ENCODE assay signal across 8 cellular contexts in genomic region chr2:71100195-71100964, GRCh38. TPM values are rescaled to one million over a fixed set of nuclear protein-coding genes. Genes with fewer than 3 reads are reported as not detected.
DNase-seq lines count a peak whose midpoint lies in the region; ATAC-seq, FAIRE-seq and TF ChIP-seq lines count a peak whose summit lies in the region.

No MANE protein-coding gene starts in this region.

- TF ChIP-seq CTCF in 22Rv1 (IDR thresholded peaks at IDR 0.05) = peak; percentile 94
- TF ChIP-seq CTCF in GM12872 (IDR thresholded peaks at IDR 0.05; ENCODE audit: insufficient read depth, low read depth, low read length) = peak; percentile 66
- TF ChIP-seq CTCF in GM12878 (IDR thresholded peaks at IDR 0.05 in 2 of 3, conservative IDR thresholded peaks at IDR 0.05 in 1 of 3; ENCODE audit: control insufficient read depth in 2 of 3, extremely low read depth in 1 of 3, insufficient read depth in 1 of 3, low read depth in 3 of 3, low read length in 3 of 3) = peak; percentile 72 to 80 (median 78)

- ATAC-seq in GM12878 = peak; percentile 84

- H3K36me3 ChIP-seq in GM12878 (ENCODE audit: control insufficient read depth in 2 of 2, insufficient read depth in 2 of 2, low read length in 1 of 2) = no peaks in the 10 kb centered on the region

- H3K27ac Mint-ChIP-seq in immature natural killer cell = no peak overlapping the region

- TF ChIP-seq EP300 in GM12878 (IDR thresholded peaks at IDR 0.05; ENCODE audit: borderline replicate concordance in 1 of 2, control insufficient read depth in 1 of 2, low read depth in 2 of 2, low read length in 2 of 2) = no peak

- POLR2A ChIA-PET in GM12878 (lab: Charles Lee) = interaction anchor here (1.0 to 2.3 kb wide), 3 partner anchors 26 to 29 kb away, joined by 3 to 11 read pairs (median 4); partner anchors contain the start of gene MCEE

- TF ChIP-seq POLR2A in GM12878 (IDR thresholded peaks at IDR 0.05; ENCODE audit: low read depth, low read length) = no peak

- 4% methylated on average over 3 of the region's 3 CpGs for WGBS in GM12878 (ENCODE audit: insufficient coverage, insufficient replicate concordance, low lambda C conversion rate, missing lambda C conversion rate)

- no peaks in the 10 kb centered on the region; the same call in 2 of the 3 replicates for H3K9me3 ChIP-seq in GM12878 (replicated peaks; ENCODE audit: control insufficient read depth, insufficient read depth, low read length)

- BruUV-seq in GM12878 (replicated peaks; lab: Mats Ljungman, UMichigan) = no TSS peak

- intact Hi-C loops in GM12878 (cut with micrococcal nuclease; ENCODE audit: unreplicated experiment) = loop anchor here (2.0 kb wide), 1 partner anchor 52 kb away; no protein-coding TSS in a partner anchor

- RAD21 ChIA-PET in GM12878 (lab: Charles Lee; ENCODE audit: unreplicated experiment) = interaction anchor here (0.7 to 3.6 kb wide), 14 partner anchors 9 to 410 kb away, joined by 3 to 31 read pairs (median 4); partner anchors contain the start of genes MPHOSPH10 and NAGK

- SMC1A ChIA-PET in GM12878 (lab: Charles Lee; ENCODE audit: uncharacterized antibody, unreplicated experiment) = interaction anchor here (0.9 to 3.3 kb wide), 27 partner anchors 9 to 286 kb away, joined by 3 to 31 read pairs (median 4); partner anchors contain the start of genes MCEE, MPHOSPH10 and NAGK

- in situ Hi-C loops in GM12878 (cut with MboI) = no loop called here

- no peak overlapping the region for H3K4me3 ChIP-seq in GM12878

- H3K36me3 Mint-ChIP-seq in immature natural killer cell = no peaks in the 10 kb centered on the region

- no peak overlapping the region for H3K27ac ChIP-seq in 22Rv1
- no peak overlapping the region for H3K27ac ChIP-seq in GM12878 (ENCODE audit: control insufficient read depth, insufficient read depth)

- H3K4me1 Mint-ChIP-seq in immature natural killer cell = no peaks in the 10 kb centered on the region

- no peaks in the 10 kb centered on the region for H3K79me2 ChIP-seq in GM12878 (ENCODE audit: control insufficient read depth, insufficient read depth, low read length)

- TF ChIP-seq RAD21 in GM12878 (IDR thresholded peaks at IDR 0.05; ENCODE audit: insufficient read depth, low read depth, low read length) = peak; percentile 60

- peak overlapping the region; percentile 52 for H2AFZ ChIP-seq in GM12878 (ENCODE audit: control insufficient read depth, low read depth, low read length)

- peak; percentile 87 for FAIRE-seq in GM12878 (lab: Jason Lieb, UNC)

- CTCF ChIA-PET in GM12878 (lab: Yijun Ruan, JAX) = interaction anchor here (0.6 to 5.3 kb wide), 31 partner anchors 8 to 410 kb away, joined by 3 to 58 read pairs (median 6); partner anchors contain the start of genes MCEE, MPHOSPH10 and NAGK

- no peak overlapping the region for H3K4me2 ChIP-seq in GM12878 (ENCODE audit: control insufficient read depth, insufficient read depth)

- H3K4me1 ChIP-seq in GM12878 (ENCODE audit: control insufficient read depth, insufficient read depth, low read length) = no peaks in the 10 kb centered on the region

- DNase-seq in MV-4-11 (lab: John Stamatoyannopoulos, UW) (peak; percentile 38), SW480 (ENCODE audit: low spot score) (peak; percentile 69), GM12878 (ENCODE audit: low read depth, low spot score) (peak; percentile 2), immature natural killer cell (peak; percentile 13 to 35 (median 27)), NCI-H2081 treated with DMSO at 0.1 percent for 48 hours (lab: John Stamatoyannopoulos, UW) (no peak)
- DNase-seq in stimulated activated CD4-positive, alpha-beta T cell treated with anti-CD3 and anti-CD28 coated beads, Interleukin-1b, Interleukin-23, amount 100 ng/mL, for 1 hour (ENCODE audit: low read depth in 2 of 2) = peak; percentile 3 to 24

- H3K27me3 ChIP-seq in GM12878 (replicated peaks in 1 of 2; ENCODE audit: control insufficient read depth in 2 of 2, insufficient read depth in 2 of 2, low read length in 1 of 2) = no peaks in the 10 kb centered on the region

- H3K9ac ChIP-seq in GM12878 (ENCODE audit: control insufficient read depth, insufficient read depth, low read length) = no peak overlapping the region

- H3K9me3 Mint-ChIP-seq in immature natural killer cell = no peaks in the 10 kb centered on the region

- no peak overlapping the region for H3K4me3 Mint-ChIP-seq in immature natural killer cell

- no peaks in the 10 kb centered on the region for H4K20me1 ChIP-seq in GM12878 (ENCODE audit: control insufficient read depth, insufficient read depth)

- peaks cover 0 to 5% (median 3%) of the 10 kb centered on the region in 3 donors for H3K27me3 Mint-ChIP-seq in immature natural killer cell (ENCODE audit: low read depth in 3 of 3)

TF ChIP-seq in GM12878, 131 proteins besides CTCF, POLR2A, EP300 and RAD21 (continues in another document):
- TF ChIP-seq SMC3 (IDR thresholded peaks at IDR 0.05; ENCODE audit: borderline replicate concordance, low read length) (peak; percentile 57; the same call in 1 of the 2 replicates), RUNX3 (IDR thresholded peaks at IDR 0.05; ENCODE audit: low read length) (no peak), MAX (IDR thresholded peaks at IDR 0.05; ENCODE audit: low read depth, low read length) (no peak), EGR1 (IDR thresholded peaks at IDR 0.05; ENCODE audit: borderline replicate concordance in 1 of 2, low read depth in 2 of 2, low read length in 2 of 2) (no peak), RB1 (IDR thresholded peaks at IDR 0.05; ENCODE audit: borderline replicate concordance) (no peak), NRF1 (conservative IDR thresholded peaks at IDR 0.05; ENCODE audit: low read depth, low read length) (no peak)

RNA-seq across cellular contexts. Expression of gene MCEE, which starts 29.6 kb away (rescaled TPM):
- 68.9 and 73.3 TPM in 2 replicates for total RNA-seq in GM12878 (2013; cell fraction: nucleolus; rRNA removed)
- 19.3 and 23.5 TPM in 2 replicates for total RNA-seq in GM12878 (2014; rRNA removed)
- total RNA-seq in GM12878 (2014; rRNA removed; fragmentation: Illumina TruSeq; extraction: Trizol) = 17.1 and 18.0 TPM in 2 replicates
- total RNA-seq in GM12878 (2021) = 14.4 and 17.3 TPM in 2 replicates
- polyA plus RNA-seq in GM12878 (2011; ENCODE audit: low read depth) = 17.5 TPM
- 19.0 and 24.1 TPM in 2 replicates for polyA plus RNA-seq in GM12878 (2011; rRNA removed)
- polyA plus RNA-seq in GM12878 (2011; cell fraction: cytosol; rRNA removed) = 8.9 and 10.4 TPM in 2 replicates
- polyA plus RNA-seq in GM12878 (2011; cell fraction: nucleus; rRNA removed) = 21.0 and 23.7 TPM in 2 replicates
- polyA plus RNA-seq in GM12878 (2012) = 21.0 and 21.5 TPM in 2 replicates
- 19.3 and 23.2 TPM in 2 replicates for polyA plus RNA-seq in GM12878 (2014; fragmentation: Illumina TruSeq; extraction: Trizol)
- 10 to 100 TPM; 43.6 to 63.4 TPM for polyA plus RNA-seq in GM12878 (2014; fragmentation: Nextera tagmentation; extraction: Ambion mirVana)
- 21.3 and 22.4 TPM in 2 replicates for polyA plus RNA-seq in GM12878 (2014; rRNA removed)
- polyA plus RNA-seq in GM12878 (2016; fragmentation: Nextera tagmentation; extraction: Ambion mirVana) = 10 to 100 TPM; 37.7 to 41.9 TPM
- polyA minus RNA-seq in GM12878 (2011; rRNA and poly(A)+ RNA removed) = 6.4 and 10.7 TPM in 2 replicates
- polyA minus RNA-seq in GM12878 (2011; cell fraction: cytosol; rRNA and poly(A)+ RNA removed) = 2.0 and 2.7 TPM in 2 replicates
- 10.6 and 14.6 TPM in 2 replicates for polyA minus RNA-seq in GM12878 (2011; cell fraction: nucleus; rRNA and poly(A)+ RNA removed)
- polyA plus RNA-seq in immature natural killer cell = 10 to 100 TPM; 13.7 to 23.6 (median 16.3) TPM

RNA-seq across cellular contexts. Expression of gene MPHOSPH10, which starts 30.1 kb away (rescaled TPM):
- total RNA-seq in GM12878 (2013; cell fraction: nucleolus; rRNA removed) = 37.7 and 41.4 TPM in 2 replicates
- 27.7 and 34.3 TPM in 2 replicates for total RNA-seq in GM12878 (2014; rRNA removed)
- total RNA-seq in GM12878 (2014; rRNA removed; fragmentation: Illumina TruSeq; extraction: Trizol) = 39.7 and 43.0 TPM in 2 replicates
- total RNA-seq in GM12878 (2021) = 36.4 and 42.3 TPM in 2 replicates
- polyA plus RNA-seq in GM12878 (2011; ENCODE audit: low read depth) = 14.3 TPM
- 23.8 and 38.7 TPM in 2 replicates for polyA plus RNA-seq in GM12878 (2011; rRNA removed)
- 5.9 and 6.9 TPM in 2 replicates for polyA plus RNA-seq in GM12878 (2011; cell fraction: cytosol; rRNA removed)
- 16.4 and 23.1 TPM in 2 replicates for polyA plus RNA-seq in GM12878 (2011; cell fraction: nucleus; rRNA removed)
- 23.6 and 23.9 TPM in 2 replicates for polyA plus RNA-seq in GM12878 (2012)
- polyA plus RNA-seq in GM12878 (2014; fragmentation: Illumina TruSeq; extraction: Trizol) = 56.8 and 71.1 TPM in 2 replicates
- 10 to 100 TPM; 29.1 to 40.4 TPM for polyA plus RNA-seq in GM12878 (2014; fragmentation: Nextera tagmentation; extraction: Ambion mirVana)
- polyA plus RNA-seq in GM12878 (2014; rRNA removed) = 30.7 and 37.0 TPM in 2 replicates
- polyA plus RNA-seq in GM12878 (2016; fragmentation: Nextera tagmentation; extraction: Ambion mirVana) = 10 to 100 TPM; 44.9 to 46.9 TPM
- polyA minus RNA-seq in GM12878 (2011; rRNA and poly(A)+ RNA removed) = 10.3 and 11.2 TPM in 2 replicates
- polyA minus RNA-seq in GM12878 (2011; cell fraction: cytosol; rRNA and poly(A)+ RNA removed) = 8.6 and 8.8 TPM in 2 replicates
- polyA minus RNA-seq in GM12878 (2011; cell fraction: nucleus; rRNA and poly(A)+ RNA removed) = 13.2 and 25.7 TPM in 2 replicates
- 10 to 100 TPM in 2 of 3 donors, 1 to 10 TPM in 1; 7.7 to 22.6 (median 13.4) TPM for polyA plus RNA-seq in immature natural killer cell

RNA-seq across cellular contexts. Expression of gene NAGK, which starts 31.9 kb away (rescaled TPM):
- 110 and 119 TPM in 2 replicates for total RNA-seq in GM12878 (2013; cell fraction: nucleolus; rRNA removed)
- total RNA-seq in GM12878 (2014; rRNA removed) (110 and 116 TPM in 2 replicates), GM12878 (2014; rRNA removed; fragmentation: Illumina TruSeq; extraction: Trizol) (67.7 and 74.4 TPM in 2 replicates), GM12878 (2021) (123 and 135 TPM in 2 replicates)
- polyA plus RNA-seq in GM12878 (2011; ENCODE audit: low read depth) = 97.8 TPM
- polyA plus RNA-seq in GM12878 (2011; rRNA removed) (65.3 and 85.5 TPM in 2 replicates), GM12878 (2014; fragmentation: Illumina TruSeq; extraction: Trizol) (71.3 and 115 TPM in 2 replicates), GM12878 (2014; fragmentation: Nextera tagmentation; extraction: Ambion mirVana) (10 to 100 TPM; 67.8 to 72.5 TPM), GM12878 (2014; rRNA removed) (131 and 137 TPM in 2 replicates), GM12878 (2016; fragmentation: Nextera tagmentation; extraction: Ambion mirVana) (100 to 1,000 TPM; 121 to 122 TPM), immature natural killer cell (10 to 100 TPM; 68.5 to 85.7 (median 79.4) TPM)
- 99.7 and 115 TPM in 2 replicates for polyA plus RNA-seq in GM12878 (2011; cell fraction: cytosol; rRNA removed)
- polyA plus RNA-seq in GM12878 (2011; cell fraction: nucleus; rRNA removed) = 174 and 177 TPM in 2 replicates
- 147 and 163 TPM in 2 replicates for polyA plus RNA-seq in GM12878 (2012)
- 64.8 and 73.5 TPM in 2 replicates for polyA minus RNA-seq in GM12878 (2011; rRNA and poly(A)+ RNA removed)
- polyA minus RNA-seq in GM12878 (2011; cell fraction: cytosol; rRNA and poly(A)+ RNA removed) = 14.8 and 22.1 TPM in 2 replicates
- 70.4 and 127 TPM in 2 replicates for polyA minus RNA-seq in GM12878 (2011; cell fraction: nucleus; rRNA and poly(A)+ RNA removed)
